ENCODE assay signal across 8 cellular contexts in the genomic region with DNA sequence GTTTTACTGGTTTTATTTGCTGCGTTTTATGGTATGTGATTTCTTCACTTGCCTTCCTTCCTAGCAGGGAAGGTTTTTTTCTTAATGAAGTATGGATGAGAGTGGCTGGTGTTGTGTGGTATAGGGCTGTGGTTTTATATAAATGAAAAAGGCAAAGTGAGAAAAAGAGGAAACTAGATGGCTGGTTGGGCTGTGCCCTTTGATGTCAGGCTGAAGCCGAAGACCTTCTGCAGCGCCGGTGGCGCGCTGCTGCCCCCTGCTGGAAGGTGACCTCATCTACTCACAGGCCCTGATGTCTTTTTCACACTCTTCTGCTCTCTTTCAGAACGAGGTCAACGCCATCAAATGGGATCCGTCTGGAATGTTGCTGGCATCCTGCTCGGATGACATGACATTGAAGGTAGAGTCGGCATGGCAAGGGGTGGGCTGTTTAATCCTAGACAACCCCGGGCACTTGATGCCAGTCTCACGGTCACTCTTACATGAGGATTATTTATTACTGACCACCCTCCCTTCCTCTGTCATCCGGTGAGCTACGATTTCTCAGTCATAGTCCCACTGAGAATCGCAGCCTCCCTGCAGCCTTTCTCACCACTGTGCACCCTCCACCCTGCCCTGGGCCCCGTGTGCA. TPM values are rescaled to one million over a fixed set of nuclear protein-coding genes. Genes with fewer than 3 reads are reported as not detected.
A peak's percentile ranks its signal among the peaks of the same experiment; 100 is the strongest.
DNase-seq lines count a peak whose midpoint lies in the region; ATAC-seq, FAIRE-seq and TF ChIP-seq lines count a peak whose summit lies in the region.

No MANE protein-coding gene starts in this region.

- no peaks in the 10 kb centered on the region for H3K4me1 ChIP-seq in CD4-positive, CD25-positive, alpha-beta regulatory T cell (ENCODE audit: control insufficient read depth, insufficient read depth, low read length, poor library complexity, severe bottlenecking)
- H3K4me1 ChIP-seq in endothelial cell of umbilical vein (ENCODE audit: control insufficient read depth, extremely low read depth, insufficient read depth, low read length): no peaks in the 10 kb centered on the region

- dilution Hi-C loops in endothelial cell of umbilical vein (cut with MboI; ENCODE audit: extremely low pct_ligation_motif_present, low sequenced_read_pairs): no loop called here

- FAIRE-seq in endothelial cell of umbilical vein (lab: Jason Lieb, UNC): peak; percentile 91

- POLR2A ChIA-PET in endothelial cell of umbilical vein (lab: Charles Lee): no interaction called here

- H3K36me3 ChIP-seq in CD4-positive, CD25-positive, alpha-beta regulatory T cell (ENCODE audit: control insufficient read depth, insufficient read depth, low read length): peaks cover 20% of the 10 kb centered on the region
- peaks cover 0 to 6% of the 10 kb centered on the region in 2 experiments for H3K36me3 ChIP-seq in endothelial cell of umbilical vein (ENCODE audit: control insufficient read depth in 2 of 2, extremely low read depth in 1 of 2, insufficient read depth in 2 of 2, low read length in 2 of 2)

- no peaks in the 10 kb centered on the region for H3K27me3 Mint-ChIP-seq in CD4-positive, CD25-positive, alpha-beta regulatory T cell

- no peaks in the 10 kb centered on the region for H3K27me3 ChIP-seq in CD4-positive, CD25-positive, alpha-beta regulatory T cell (ENCODE audit: control insufficient read depth, insufficient read depth, low read length)
- H3K27me3 ChIP-seq in endothelial cell of umbilical vein (ENCODE audit: control insufficient read depth in 2 of 2, insufficient read depth in 2 of 2, low read length in 2 of 2): no peaks in the 10 kb centered on the region

- no peak overlapping the region for H3K9ac ChIP-seq in endothelial cell of umbilical vein (replicated peaks; ENCODE audit: extremely low read depth, insufficient read depth, low read length)

- peaks cover 5 to 10% (median 6%) of the 10 kb centered on the region in 4 donors for H3K4me1 Mint-ChIP-seq in CD4-positive, CD25-positive, alpha-beta regulatory T cell

- H3K79me2 ChIP-seq in endothelial cell of umbilical vein (ENCODE audit: control insufficient read depth, insufficient read depth, low read length): no peaks in the 10 kb centered on the region

- no peaks in the 10 kb centered on the region for H3K9me3 ChIP-seq in CD4-positive, CD25-positive, alpha-beta regulatory T cell (ENCODE audit: control insufficient read depth in 2 of 2, low read length in 2 of 2)
- H3K9me3 ChIP-seq in endothelial cell of umbilical vein (replicated peaks; ENCODE audit: control insufficient read depth, insufficient read depth, low read length): no peaks in the 10 kb centered on the region

- H4K20me1 ChIP-seq in endothelial cell of umbilical vein (replicated peaks; ENCODE audit: control insufficient read depth, extremely low read depth, insufficient read depth, low read length): no peaks in the 10 kb centered on the region

- H3K27ac ChIP-seq in CD4-positive, CD25-positive, alpha-beta regulatory T cell (ENCODE audit: insufficient read depth, low read length, poor library complexity, severe bottlenecking): no peak overlapping the region
- no peak overlapping the region for H3K27ac ChIP-seq in endothelial cell of umbilical vein (ENCODE audit: insufficient read depth, low read depth, low read length)

- peaks cover 13% of the 10 kb centered on the region for H3K36me3 Mint-ChIP-seq in CD4-positive, CD25-positive, alpha-beta regulatory T cell

- no peak overlapping the region for H3K4me2 ChIP-seq in endothelial cell of umbilical vein (ENCODE audit: insufficient read depth, low read length)

- CTCF ChIA-PET in endothelial cell of umbilical vein (lab: Charles Lee): interaction anchor here (0.8 to 1.0 kb wide), 2 partner anchors 77 to 736 kb away, joined by 3 to 4 read pairs; a partner anchor contains a TSS

- BruUV-seq in endothelial cell of umbilical vein (replicated peaks; lab: Mats Ljungman, UMichigan): no TSS peak

- peaks cover 0 to 1% (median 0%) of the 10 kb centered on the region in 7 donors for H3K9me3 Mint-ChIP-seq in CD4-positive, CD25-positive, alpha-beta regulatory T cell

- intact Hi-C loops in endothelial cell of umbilical vein (cut with micrococcal nuclease): loop anchor here (1.0 to 10.0 kb wide), 7 partner anchors 78 to 964 kb away; a partner anchor contains a TSS

- H3K4me3 Mint-ChIP-seq in CD4-positive, CD25-positive, alpha-beta regulatory T cell: peak overlapping the region in 1 of 4 donors; percentile 19

- peak; percentile 70 to 80 for ATAC-seq in CD4-positive, CD25-positive, alpha-beta regulatory T cell (ENCODE audit: low read depth in 2 of 2)
- ATAC-seq in GM19372 (IDR thresholded peaks at IDR 0.05; ENCODE audit: low read depth, unreplicated experiment): peak; percentile 84
- ATAC-seq in HG03575 (IDR thresholded peaks at IDR 0.05; ENCODE audit: extremely low read depth, insufficient number of reproducible peaks, low FRiP score, unreplicated experiment): peak; percentile 73

- no peak overlapping the region for H3K4me3 ChIP-seq in CD4-positive, CD25-positive, alpha-beta regulatory T cell (ENCODE audit: low read depth, low read length)
- no peak overlapping the region for H3K4me3 ChIP-seq in endothelial cell of umbilical vein (replicated peaks in 1 of 3; ENCODE audit: insufficient read depth in 1 of 3, low read depth in 1 of 3, low read length in 3 of 3)

- DNase-seq in CD4-positive, CD25-positive, alpha-beta regulatory T cell: peak; percentile 57 to 83 (median 80)
- DNase-seq in NOMO-1 treated with dmso at 0.1 percent for 144 hours (lab: John Stamatoyannopoulos, UW; ENCODE audit: unreplicated experiment) (peak; percentile 74), endothelial cell of umbilical vein (ENCODE audit: low read depth, low spot score) (peak; percentile 67), mucosa of gallbladder (ENCODE audit: low spot score) (peak; percentile 80)
- peak; percentile 82 for DNase-seq in activated CD8-positive, alpha-beta memory T cell treated with anti-CD3 and anti-CD28 coated beads, Interleukin-2, amount 50 U/mL, for 4 hours
- peak; percentile 43 to 53 for DNase-seq in stimulated activated CD8-positive, alpha-beta memory T cell treated with anti-CD3 and anti-CD28 coated beads, Interleukin-7, amount 100 ng/mL, for 1 hour (ENCODE audit: low read depth in 2 of 2)

- no peak overlapping the region for H2AFZ ChIP-seq in endothelial cell of umbilical vein (ENCODE audit: low read depth, low read length)

- no peak for TF ChIP-seq POLR2A in endothelial cell of umbilical vein (IDR thresholded peaks at IDR 0.05; ENCODE audit: low read depth, low read length)

- TF ChIP-seq CTCF in endothelial cell of umbilical vein (IDR thresholded peaks at IDR 0.05; ENCODE audit: extremely low read depth in 1 of 2, insufficient read depth in 1 of 2, low read depth in 1 of 2, low read length in 2 of 2): peak; percentile 48 to 79

- no peaks in the 10 kb centered on the region for H3K9me1 ChIP-seq in endothelial cell of umbilical vein (replicated peaks; ENCODE audit: control insufficient read depth, extremely low read depth, insufficient read depth, low read length)

- peak overlapping the region in 2 of 3 donors; percentile 18 to 80 for H3K27ac Mint-ChIP-seq in CD4-positive, CD25-positive, alpha-beta regulatory T cell

TF ChIP-seq in endothelial cell of umbilical vein, 7 proteins besides CTCF, POLR2A, EP300 and RAD21:
- TF ChIP-seq GATA2 (IDR thresholded peaks at IDR 0.05; ENCODE audit: insufficient read depth, insufficient read length, low read depth, low read length) (no peak), EZH2 (IDR thresholded peaks at IDR 0.05; ENCODE audit: borderline replicate concordance, low read depth, low read length, severe bottlenecking) (no peak), MYC (IDR thresholded peaks at IDR 0.05; ENCODE audit: low read depth, low read length) (no peak), POLR2AphosphoS5 (IDR thresholded peaks at IDR 0.05; ENCODE audit: insufficient read depth, low read depth, low read length) (no peak), FOS (IDR thresholded peaks at IDR 0.05; ENCODE audit: borderline replicate concordance, insufficient read depth, low read length) (no peak), JUN (IDR thresholded peaks at IDR 0.05; ENCODE audit: borderline replicate concordance, insufficient read depth, insufficient read length, low read depth) (no peak)
- TF ChIP-seq, protein P1, sequence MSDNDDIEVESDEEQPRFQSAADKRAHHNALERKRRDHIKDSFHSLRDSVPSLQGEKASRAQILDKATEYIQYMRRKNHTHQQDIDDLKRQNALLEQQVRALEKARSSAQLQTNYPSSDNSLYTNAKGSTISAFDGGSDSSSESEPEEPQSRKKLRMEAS (IDR thresholded peaks at IDR 0.05; ENCODE audit: insufficient read depth, insufficient read length): no peak

RNA-seq across cellular contexts. Expression of a gene that starts 56.6 kb away (rescaled TPM):
- total RNA-seq in CD4-positive, CD25-positive, alpha-beta regulatory T cell: not detected
- polyA plus RNA-seq in CD4-positive, CD25-positive, alpha-beta regulatory T cell: under 1 TPM in 2 of 4 donors, not detected in 2; 0.10 to 0.18 TPM
- 9.3 and 9.7 TPM in 2 replicates for total RNA-seq in endothelial cell of umbilical vein
- 17.7 TPM in 2 replicates for polyA plus RNA-seq in endothelial cell of umbilical vein
- polyA plus RNA-seq in endothelial cell of umbilical vein (2011; cell fraction: cytosol; rRNA removed): 10.7 and 11.1 TPM in 2 replicates
- polyA plus RNA-seq in endothelial cell of umbilical vein (2011; cell fraction: nucleus; rRNA removed): 9.2 and 9.5 TPM in 2 replicates
- polyA plus RNA-seq in endothelial cell of umbilical vein (2012): 24.0 and 53.7 TPM in 2 replicates
- polyA minus RNA-seq in endothelial cell of umbilical vein: 14.8 and 31.4 TPM in 2 replicates
- not detected for polyA minus RNA-seq in endothelial cell of umbilical vein (2011; cell fraction: cytosol; rRNA and poly(A)+ RNA removed)
- polyA minus RNA-seq in endothelial cell of umbilical vein (2011; cell fraction: nucleus; rRNA and poly(A)+ RNA removed): 4.6 and 5.7 TPM in 2 replicates
- 1.8 TPM for total RNA-seq in mucosa of gallbladder
